ENCODE assay signal across 30 cellular contexts in the genomic region with DNA sequence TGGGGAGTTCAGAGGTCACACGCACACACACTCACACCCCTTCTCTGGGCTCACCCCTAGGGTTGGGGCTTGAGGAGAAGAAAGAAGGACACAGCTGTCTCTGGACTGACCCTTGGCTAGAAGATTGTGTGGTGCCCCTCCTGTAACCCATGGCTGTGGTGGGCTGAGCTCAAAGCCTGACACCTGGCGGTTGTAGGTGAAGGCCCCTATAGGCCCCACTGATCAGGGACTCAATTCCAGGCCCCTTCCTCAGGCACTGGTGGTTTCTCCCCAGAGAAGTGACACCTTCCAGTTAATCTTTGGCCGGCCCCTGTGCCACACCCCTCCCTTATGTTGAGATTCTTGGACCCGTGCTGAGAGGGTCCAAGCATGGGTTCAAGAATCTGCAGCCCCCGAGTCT. TPM values are rescaled to one million over a fixed set of nuclear protein-coding genes. Genes with fewer than 3 reads are reported as not detected.
A peak's percentile ranks its signal among the peaks of the same experiment; 100 is the strongest.
DNase-seq lines count a peak whose midpoint lies in the region; ATAC-seq, FAIRE-seq and TF ChIP-seq lines count a peak whose summit lies in the region.
"Had no signal": no experiment of that assay in that cellular context is flagged by ENCODE, and none has a peak within 500 bp of the region (broad histone marks: within the 10 kb centered on the region; RNA-seq: fewer than 3 reads in every experiment).

No MANE protein-coding gene starts in this region.

- H3K36me3 Mint-ChIP-seq in central memory CD8-positive, alpha-beta T cell (ENCODE audit: insufficient read depth): peaks cover 6% of the 10 kb centered on the region
- H3K36me3 Mint-ChIP-seq: CD14-positive monocyte had no signal

- H3K27me3 Mint-ChIP-seq in central memory CD8-positive, alpha-beta T cell: peaks cover 7% of the 10 kb centered on the region

- no peak overlapping the region for H3K4me2 ChIP-seq in OCI-LY1 (ENCODE audit: low read length)

- H3K36me3 ChIP-seq in right atrium auricular region (no peaks in the 10 kb centered on the region), OCI-LY1 (ENCODE audit: insufficient read depth, low read length) (no peaks in the 10 kb centered on the region)
- H3K36me3 ChIP-seq: spleen, transverse colon had no signal

- H3K4me3 ChIP-seq in right atrium auricular region: no peak overlapping the region
- no peak overlapping the region for H3K4me3 ChIP-seq in OCI-LY1 (ENCODE audit: low read depth, low read length, poor library complexity, severe bottlenecking)
- H3K4me3 ChIP-seq: spleen, transverse colon had no signal

- FAIRE-seq in H54 (lab: Jason Lieb, UNC): no peak

- peak overlapping the region; percentile 41; the same call in 1 of the 2 replicates for H3K9ac ChIP-seq in OCI-LY1 (ENCODE audit: low read length)

- H3K27ac ChIP-seq in right atrium auricular region (no peak overlapping the region), OCI-LY1 (ENCODE audit: low read depth, low read length, poor library complexity, severe bottlenecking) (peak overlapping the region; percentile 88)
- H3K27ac ChIP-seq: transverse colon had no signal

- no peaks in the 10 kb centered on the region for H3K27me3 ChIP-seq in right atrium auricular region
- no peaks in the 10 kb centered on the region for H3K27me3 ChIP-seq in OCI-LY1 (ENCODE audit: insufficient read depth, low read length)
- H3K27me3 ChIP-seq: spleen, transverse colon had no signal

- H3K4me3 Mint-ChIP-seq in central memory CD8-positive, alpha-beta T cell: no peak overlapping the region
- H3K4me3 Mint-ChIP-seq: CD14-positive monocyte; dendritic cell treated with granulocyte-macrophage colony-stimulating factor and Interleukin-4, amounts not matched to agents 40 ng/mL and 50 ng/mL, for 4 days had no signal

- H4K20me1 ChIP-seq in OCI-LY1 (ENCODE audit: insufficient read depth, low read length): no peaks in the 10 kb centered on the region

- H3F3A ChIP-seq in OCI-LY1 (ENCODE audit: insufficient read depth, low read length): no peaks in the 10 kb centered on the region

- H3K9me3 ChIP-seq in right atrium auricular region: no peaks in the 10 kb centered on the region
- H3K9me3 ChIP-seq in OCI-LY1 (ENCODE audit: low read length): no peaks in the 10 kb centered on the region
- H3K9me3 ChIP-seq: spleen, transverse colon had no signal

- no peak for TF ChIP-seq CTCF in right atrium auricular region (IDR thresholded peaks at IDR 0.05)
- TF ChIP-seq CTCF in OCI-LY1 (IDR thresholded peaks at IDR 0.05; ENCODE audit: low read length): peak; percentile 71

- H3K9me2 ChIP-seq in OCI-LY1 (ENCODE audit: low read depth, low read length): no peaks in the 10 kb centered on the region

- intact Hi-C loops in Right ventricle myocardium inferior (cut with DNase I): loop anchor here (5.0 kb wide), 1 partner anchor 39 kb away; no protein-coding TSS in a partner anchor

- peaks cover 22% of the 10 kb centered on the region for H3K4me1 Mint-ChIP-seq in central memory CD8-positive, alpha-beta T cell

- H3K79me2 ChIP-seq in OCI-LY1 (ENCODE audit: insufficient read depth, low read length): no peaks in the 10 kb centered on the region

- no peak for TF ChIP-seq POLR2A in H54 (IDR thresholded peaks at IDR 0.05; ENCODE audit: low read depth, low read length)

- H3K27ac Mint-ChIP-seq in central memory CD8-positive, alpha-beta T cell (ENCODE audit: low read depth): peak overlapping the region; percentile 89
- H3K27ac Mint-ChIP-seq: dendritic cell treated with granulocyte-macrophage colony-stimulating factor and Interleukin-4, amounts not matched to agents 40 ng/mL and 50 ng/mL, for 4 days had no signal

- H3K9me3 Mint-ChIP-seq in central memory CD8-positive, alpha-beta T cell: no peaks in the 10 kb centered on the region
- H3K9me3 Mint-ChIP-seq: CD14-positive monocyte; dendritic cell treated with granulocyte-macrophage colony-stimulating factor and Interleukin-4, amounts not matched to agents 40 ng/mL and 50 ng/mL, for 4 days had no signal

- no peak for ATAC-seq in Right ventricle myocardium inferior
- no peak for ATAC-seq in central memory CD8-positive, alpha-beta T cell (replicated peaks; ENCODE audit: extremely low read depth, poor library complexity, severe bottlenecking)
- ATAC-seq: PC-3 had no signal

- DNase-seq in Right ventricle myocardium inferior (ENCODE audit: missing footprints) (peak; percentile 30), right atrium auricular region (ENCODE audit: low spot score) (no peak), H54 (ENCODE audit: insufficient read length, low spot score) (no peak), T1000 (lab: John Stamatoyannopoulos, UW) (no peak), NCI-H2171 treated with DMSO at 0.1 percent for 48 hours (lab: John Stamatoyannopoulos, UW) (no peak), SHP77 (lab: John Stamatoyannopoulos, UW) (no peak)
- no peak for DNase-seq in central memory CD8-positive, alpha-beta T cell (ENCODE audit: low spot score in 2 of 2)
- DNase-seq: ACHN; activated CD4-positive, alpha-beta T cell treated with anti-CD3 and anti-CD28 coated beads, Interleukin-2, amount 50 U/mL, for 4 hours; activated gamma-delta T cell treated with Interleukin-2 at 50 U/mL for 16 hours; anterior cingulate cortex; DMS 273 treated with DMSO at 0.1 percent for 48 hours; glutamatergic neuron; NCI-H1092 treated with DMSO at 0.1 percent for 48 hours; NCI-H1930; NCI-H226; NCI-H82; occipital lobe; PC-3; retina; SIG-M5; stimulated activated CD4-positive, alpha-beta T cell treated with anti-CD3 and anti-CD28 coated beads, Interleukin-4, amount 100 ng/mL, for 24 hours; T-helper 1 cell; transverse colon had no signal

- H2AFZ ChIP-seq in OCI-LY1 (ENCODE audit: low read length): no peak overlapping the region

- peaks cover 0 to 30% of the 10 kb centered on the region in 2 donors for H3K4me1 ChIP-seq in right atrium auricular region
- peaks cover 87% of the 10 kb centered on the region for H3K4me1 ChIP-seq in OCI-LY1 (ENCODE audit: insufficient read depth, low read length, severe bottlenecking)

RNA-seq across cellular contexts. Expression of gene CRB2, which starts 35.2 kb away (rescaled TPM):
- total RNA-seq in Right ventricle myocardium inferior (0.08 TPM), right atrium auricular region (1 to 10 TPM; 1.6 to 3.5 TPM)
- total RNA-seq: cardiac septum, lung microvascular endothelial cell, PC-3 had no signal

RNA-seq across cellular contexts. Expression of gene STRBP, which starts 52.4 kb away (rescaled TPM):
- total RNA-seq in Right ventricle myocardium inferior (21.6 TPM), right atrium auricular region (10 to 100 TPM; 10.0 to 12.6 TPM)
